8 cellular contexts compared by ENCODE assay signal in genomic region chr2:8575011-8575750, GRCh38.
DNase-seq lines count a peak whose midpoint lies in the region; ATAC-seq and TF ChIP-seq lines count a peak whose summit lies in the region.

No MANE protein-coding gene starts in this region.

- H3K4me1 Mint-ChIP-seq in T-helper 1 cell treated with Interleukin-12 subunit alpha and Interleukin-12 subunit beta and Interleukin-4 antibody, amounts not matched to agents 30 μg/mL and 1 μg/mL, for 36 hours (ENCODE audit: low read depth) = peaks cover 31% of the 10 kb centered on the region
- peaks cover 30% of the 10 kb centered on the region for H3K4me1 Mint-ChIP-seq in central memory CD8-positive, alpha-beta T cell

- peaks cover 3% of the 10 kb centered on the region for H3K36me3 Mint-ChIP-seq in T-helper 1 cell treated with Interleukin-12 subunit alpha and Interleukin-12 subunit beta and Interleukin-4 antibody, amounts not matched to agents 30 μg/mL and 1 μg/mL, for 36 hours (ENCODE audit: low read depth)
- peaks cover 4% of the 10 kb centered on the region for H3K36me3 Mint-ChIP-seq in central memory CD8-positive, alpha-beta T cell (ENCODE audit: insufficient read depth)

- peaks cover 10% of the 10 kb centered on the region for H3K27me3 Mint-ChIP-seq in T-helper 1 cell treated with Interleukin-12 subunit alpha and Interleukin-12 subunit beta and Interleukin-4 antibody, amounts not matched to agents 30 μg/mL and 1 μg/mL, for 36 hours (ENCODE audit: low read depth)
- no peaks in the 10 kb centered on the region for H3K27me3 Mint-ChIP-seq in central memory CD8-positive, alpha-beta T cell

- H3K27ac Mint-ChIP-seq in T-helper 1 cell treated with Interleukin-12 subunit alpha and Interleukin-12 subunit beta and Interleukin-4 antibody, amounts not matched to agents 30 μg/mL and 1 μg/mL, for 36 hours = no peak overlapping the region
- no peak overlapping the region for H3K27ac Mint-ChIP-seq in central memory CD8-positive, alpha-beta T cell (ENCODE audit: low read depth)

- no peak for TF ChIP-seq POLR2A in erythroblast (IDR thresholded peaks at IDR 0.05; ENCODE audit: low read length)

- peak overlapping the region; percentile 42 for H3K4me3 Mint-ChIP-seq in T-helper 1 cell treated with Interleukin-12 subunit alpha and Interleukin-12 subunit beta and Interleukin-4 antibody, amounts not matched to agents 30 μg/mL and 1 μg/mL, for 36 hours
- peak overlapping the region; percentile 51 for H3K4me3 Mint-ChIP-seq in central memory CD8-positive, alpha-beta T cell

- H3K9me3 Mint-ChIP-seq in T-helper 1 cell treated with Interleukin-12 subunit alpha and Interleukin-12 subunit beta and Interleukin-4 antibody, amounts not matched to agents 30 μg/mL and 1 μg/mL, for 36 hours = no peaks in the 10 kb centered on the region
- H3K9me3 Mint-ChIP-seq in central memory CD8-positive, alpha-beta T cell = no peaks in the 10 kb centered on the region

- peak; percentile 35 to 39 for DNase-seq in central memory CD8-positive, alpha-beta T cell (ENCODE audit: low spot score in 2 of 2)
- DNase-seq in retina (peak; percentile 47), NCI-H128 (lab: John Stamatoyannopoulos, UW; ENCODE audit: unreplicated experiment) (no peak), erythroblast (lab: John Stamatoyannopoulos, UW) (no peak), kidney tubule cell (ENCODE audit: low spot score) (no peak)

- ATAC-seq in GM21423 (IDR thresholded peaks at IDR 0.05; ENCODE audit: unreplicated experiment) = peak; percentile 33
- ATAC-seq in central memory CD8-positive, alpha-beta T cell (replicated peaks; ENCODE audit: extremely low read depth, poor library complexity, severe bottlenecking) = peak; percentile 75
- ATAC-seq in HG02970 (IDR thresholded peaks at IDR 0.05; ENCODE audit: low FRiP score, unreplicated experiment) = no peak

Comparison
In these comparisons a context has a peak if more than half of its experiments do, and no peak if none do; other contexts are left out.
1. DNase-seq: peak in central memory CD8-positive, alpha-beta T cell (2 of 2) and retina (single experiment); none in NCI-H128 (single experiment), erythroblast (0 of 2) and kidney tubule cell (single experiment).